In genomic region chr1:148150945-148151879, GRCh38 we compare ENCODE assay signal across 1 cellular context.
TF ChIP-seq lines count a peak whose summit lies in the region.

No MANE protein-coding gene starts in this region.

TF ChIP-seq in GM12878, 131 proteins besides CTCF, POLR2A, EP300 and RAD21:
- peak; percentile 67 for TF ChIP-seq NR2F1 (conservative IDR thresholded peaks at IDR 0.05)
- peak; percentile 71 for TF ChIP-seq RUNX3 (IDR thresholded peaks at IDR 0.05; ENCODE audit: low read length)
- TF ChIP-seq JUNB (IDR thresholded peaks at IDR 0.05): peak; percentile 33; the same call in 1 of the 2 replicates
- TF ChIP-seq PKNOX1 (IDR thresholded peaks at IDR 0.05): 0 out of 2 replicates have a peak, but pooled peaks have one; percentile 33
TF ChIP-seq in GM12878: peak in this region for 4; not testable (repeated sequence) for 127.
